8 cellular contexts compared by ENCODE assay signal in genomic region chr17:57993471-57994365, GRCh38. TPM values are rescaled to one million over a fixed set of nuclear protein-coding genes. Genes with fewer than 3 reads are reported as not detected.
A peak's percentile ranks its signal among the peaks of the same experiment; 100 is the strongest.
DNase-seq lines count a peak whose midpoint lies in the region; ATAC-seq and TF ChIP-seq lines count a peak whose summit lies in the region.

No MANE protein-coding gene starts in this region.

- peaks cover 46% of the 10 kb centered on the region for H3K4me1 Mint-ChIP-seq in CD8-positive, alpha-beta T cell (ENCODE audit: low read depth)
- H3K4me1 Mint-ChIP-seq in immature natural killer cell, result peaks cover 23 to 31% of the 10 kb centered on the region in 2 donors

- POLR2A ChIA-PET in CD8-positive, alpha-beta T cell (lab: Charles Lee), result interaction anchor here (0.7 to 4.8 kb wide), 7 partner anchors 10 to 155 kb away, joined by 3 to 28 read pairs (median 3); partner anchors contain the start of genes CUEDC1, MRPS23 and SRSF1

- no peaks in the 10 kb centered on the region for H3K27me3 Mint-ChIP-seq in CD8-positive, alpha-beta T cell (ENCODE audit: low read depth)
- peaks cover 2 to 4% (median 4%) of the 10 kb centered on the region in 3 donors for H3K27me3 Mint-ChIP-seq in immature natural killer cell (ENCODE audit: low read depth in 3 of 3)

- intact Hi-C loops in CD8-positive, alpha-beta T cell (cut with DNase I, micrococcal nuclease), result loop anchor here (5.0 kb wide), 2 partner anchors 36 to 861 kb away; partner anchors contain the start of gene CUEDC1 (in 1 of the 2)

- peaks cover 13% of the 10 kb centered on the region for H3K4me1 ChIP-seq in CD8-positive, alpha-beta T cell (ENCODE audit: insufficient read depth, low read length)
- H3K4me1 ChIP-seq in HUES48 (ENCODE audit: control insufficient read depth, insufficient read depth, low read length), result peaks cover 16% of the 10 kb centered on the region
- no peaks in the 10 kb centered on the region for H3K4me1 ChIP-seq in RWPE2 (ENCODE audit: insufficient read depth, poor library complexity, severe bottlenecking)

- H3K27ac Mint-ChIP-seq in CD8-positive, alpha-beta T cell, result peak overlapping the region; percentile 78
- H3K27ac Mint-ChIP-seq in immature natural killer cell, result peak overlapping the region; percentile 33 to 75 (median 46)

- H3K36me3 ChIP-seq in CD8-positive, alpha-beta T cell (ENCODE audit: insufficient read depth, low read length), result no peaks in the 10 kb centered on the region
- peaks cover 15% of the 10 kb centered on the region for H3K36me3 ChIP-seq in HUES48 (ENCODE audit: control insufficient read depth, insufficient read depth, low read length)
- peaks cover 68% of the 10 kb centered on the region for H3K36me3 ChIP-seq in RWPE2 (ENCODE audit: low read depth)

- DNase-seq in CD8-positive, alpha-beta T cell, result no peak
- no peak for DNase-seq in RWPE2 (ENCODE audit: low spot score)
- no peak for DNase-seq in immature natural killer cell
- no peak for DNase-seq in pons (ENCODE audit: low spot score)
- DNase-seq in HUDEP-2 (lab: John Stamatoyannopoulos, UW; ENCODE audit: unreplicated experiment in 76 of 76), result no peak
- DNase-seq in medulla oblongata (ENCODE audit: extremely low spot score), result no peak

- no peak overlapping the region for H3K27ac ChIP-seq in CD8-positive, alpha-beta T cell (ENCODE audit: low read depth, low read length)
- peak overlapping the region; percentile 16 for H3K27ac ChIP-seq in HUES48 (ENCODE audit: low read depth, low read length)
- H3K27ac ChIP-seq in RWPE2 (ENCODE audit: poor library complexity, severe bottlenecking), result peak overlapping the region; percentile 12

- no peak for ATAC-seq in CD8-positive, alpha-beta T cell
- no peak for ATAC-seq in RWPE2 (ENCODE audit: low read depth)
- ATAC-seq in HG02884 (IDR thresholded peaks at IDR 0.05; ENCODE audit: unreplicated experiment), result no peak

- no peaks in the 10 kb centered on the region for H3K36me3 Mint-ChIP-seq in CD8-positive, alpha-beta T cell
- no peaks in the 10 kb centered on the region for H3K36me3 Mint-ChIP-seq in immature natural killer cell

- no peaks in the 10 kb centered on the region for H3K27me3 ChIP-seq in CD8-positive, alpha-beta T cell (ENCODE audit: insufficient read depth, low read length)
- H3K27me3 ChIP-seq in HUES48 (ENCODE audit: control insufficient read depth, insufficient read depth, low read length), result no peaks in the 10 kb centered on the region
- H3K27me3 ChIP-seq in RWPE2 (ENCODE audit: insufficient read depth, poor library complexity, severe bottlenecking), result no peaks in the 10 kb centered on the region

- no peaks in the 10 kb centered on the region for H3K9me3 ChIP-seq in CD8-positive, alpha-beta T cell (ENCODE audit: low read length)
- H3K9me3 ChIP-seq in HUES48 (ENCODE audit: control insufficient read depth, insufficient read depth, low read length), result no peaks in the 10 kb centered on the region
- no peaks in the 10 kb centered on the region for H3K9me3 ChIP-seq in RWPE2 (ENCODE audit: severe bottlenecking)

- TF ChIP-seq CTCF in CD8-positive, alpha-beta T cell (IDR thresholded peaks at IDR 0.05), result no peak
- no peak for TF ChIP-seq CTCF in RWPE2 (IDR thresholded peaks at IDR 0.05; ENCODE audit: poor library complexity, severe bottlenecking)

- H3K4me3 Mint-ChIP-seq in CD8-positive, alpha-beta T cell, result no peak overlapping the region
- H3K4me3 Mint-ChIP-seq in immature natural killer cell, result no peak overlapping the region

- CTCF ChIA-PET in CD8-positive, alpha-beta T cell (lab: Charles Lee), result interaction anchor here (1.1 to 10.7 kb wide), 4 partner anchors 102 to 178 kb away, joined by 3 to 144 read pairs (median 6); no protein-coding TSS in a partner anchor

- H3K4me3 ChIP-seq in CD8-positive, alpha-beta T cell (ENCODE audit: low read depth, low read length), result no peak overlapping the region
- H3K4me3 ChIP-seq in HUES48 (ENCODE audit: low read depth, low read length), result no peak overlapping the region
- no peak overlapping the region for H3K4me3 ChIP-seq in RWPE2 (ENCODE audit: severe bottlenecking)

- H3K9me3 Mint-ChIP-seq in CD8-positive, alpha-beta T cell, result no peaks in the 10 kb centered on the region
- no peaks in the 10 kb centered on the region for H3K9me3 Mint-ChIP-seq in immature natural killer cell

- H3K9ac ChIP-seq in HUES48 (ENCODE audit: low read depth, low read length), result no peak overlapping the region

RNA-seq across cellular contexts. Expression of gene VEZF1, which starts 5.7 kb away (rescaled TPM):
- total RNA-seq in CD8-positive, alpha-beta T cell, result 10 to 100 TPM; 45.2 to 46.6 TPM
- 10 to 100 TPM; 35.8 to 54.1 (median 40.1) TPM for polyA plus RNA-seq in immature natural killer cell

RNA-seq across cellular contexts. Expression of gene SRSF1, which starts 13.3 kb away (rescaled TPM):
- 10 to 100 TPM; 79.2 to 94.1 TPM for total RNA-seq in CD8-positive, alpha-beta T cell
- 10 to 100 TPM; 42.5 to 69.6 (median 55.8) TPM for polyA plus RNA-seq in immature natural killer cell

RNA-seq across cellular contexts. Expression of gene CUEDC1, which starts 38.5 kb away (rescaled TPM):
- total RNA-seq in CD8-positive, alpha-beta T cell, result under 1 TPM in 1 of 2 experiments, not detected in 1; 0.22 TPM
- polyA plus RNA-seq in immature natural killer cell, result 1 to 10 TPM in 1 of 3 donors, under 1 TPM in 2; 0.43 to 2.5 (median 0.52) TPM
